In genomic region chr7:30914611-30915601, GRCh38 we compare ENCODE assay signal across 11 cellular contexts. TPM values are rescaled to one million over a fixed set of nuclear protein-coding genes. Genes with fewer than 3 reads are reported as not detected.
DNase-seq lines count a peak whose midpoint lies in the region; ATAC-seq and TF ChIP-seq lines count a peak whose summit lies in the region.
"Had no signal": no experiment of that assay in that cellular context is flagged by ENCODE, and none has a peak within 500 bp of the region (broad histone marks: within the 10 kb centered on the region; RNA-seq: fewer than 3 reads in every experiment).

No MANE protein-coding gene starts in this region.

- intact Hi-C loops in activated naive CD4-positive, alpha-beta T cell treated with anti-CD3 and anti-CD28 coated beads for 36 hours (cut with micrococcal nuclease): no loop called here
- intact Hi-C loops in upper lobe of right lung (cut with DNase I): no loop called here

- no peaks in the 10 kb centered on the region for H3K4me1 Mint-ChIP-seq in activated naive CD4-positive, alpha-beta T cell treated with anti-CD3 and anti-CD28 coated beads for 36 hours (ENCODE audit: low read depth)

- H3K27me3 Mint-ChIP-seq in activated naive CD4-positive, alpha-beta T cell treated with anti-CD3 and anti-CD28 coated beads for 36 hours (ENCODE audit: low read depth): no peaks in the 10 kb centered on the region

- H3K36me3 ChIP-seq in upper lobe of right lung: peaks cover 21% of the 10 kb centered on the region

- H3K27ac ChIP-seq in upper lobe of right lung: peak overlapping the region; percentile 81
- H3K27ac ChIP-seq: C4-2B had no signal

- no peaks in the 10 kb centered on the region for H3K36me3 Mint-ChIP-seq in activated naive CD4-positive, alpha-beta T cell treated with anti-CD3 and anti-CD28 coated beads for 36 hours (ENCODE audit: low read depth)

- no peaks in the 10 kb centered on the region for H3K9me3 Mint-ChIP-seq in activated naive CD4-positive, alpha-beta T cell treated with anti-CD3 and anti-CD28 coated beads for 36 hours
- H3K9me3 Mint-ChIP-seq: activated T-cell treated with anti-CD3 and anti-CD28 coated beads, Interleukin-2, amount 50 U/mL, for 4 hours had no signal

- no peak overlapping the region for H3K4me3 Mint-ChIP-seq in activated naive CD4-positive, alpha-beta T cell treated with anti-CD3 and anti-CD28 coated beads for 36 hours
- H3K4me3 Mint-ChIP-seq: activated T-cell treated with anti-CD3 and anti-CD28 coated beads, Interleukin-2, amount 50 U/mL, for 4 hours had no signal

- peak; percentile 26 for DNase-seq in activated naive CD4-positive, alpha-beta T cell treated with anti-CD3 and anti-CD28 coated beads for 36 hours
- no peak for DNase-seq in activated naive CD4-positive, alpha-beta T cell treated with Interleukin-2 at 50 U/mL for 16 hours
- peak; percentile 46 for DNase-seq in astrocyte of the spinal cord (ENCODE audit: low read depth, low spot score)
- DNase-seq in islet precursor cell: peak; percentile 85
- DNase-seq in upper lobe of right lung: no peak
- DNase-seq in NCI-H1092 (lab: John Stamatoyannopoulos, UW): no peak
- no peak for DNase-seq in effector CD4-positive, alpha-beta T cell
- no peak for DNase-seq in DMS79 (lab: John Stamatoyannopoulos, UW)
- DNase-seq: activated T-cell treated with anti-CD3 and anti-CD28 coated beads, Interleukin-2, amount 50 U/mL, for 4 hours; NCI-H2107 had no signal

- no peak overlapping the region for H3K27ac Mint-ChIP-seq in activated naive CD4-positive, alpha-beta T cell treated with anti-CD3 and anti-CD28 coated beads for 36 hours

- peak; percentile 1 for ATAC-seq in upper lobe of right lung
- ATAC-seq: activated T-cell treated with anti-CD3 and anti-CD28 coated beads, Interleukin-2, amount 50 U/mL, for 4 hours had no signal

- CTCF ChIA-PET in activated naive CD4-positive, alpha-beta T cell treated with anti-CD3 and anti-CD28 coated beads for 36 hours (lab: Charles Lee): no interaction called here

- TF ChIP-seq CTCF in astrocyte of the spinal cord (IDR thresholded peaks at IDR 0.05; ENCODE audit: low read depth, low read length): no peak
- no peak for TF ChIP-seq CTCF in upper lobe of right lung (IDR thresholded peaks at IDR 0.05)

- H3K4me3 ChIP-seq in astrocyte of the spinal cord (ENCODE audit: low read depth, low read length) (no peak overlapping the region), upper lobe of right lung (peak overlapping the region; percentile 66)

- no peaks in the 10 kb centered on the region for H3K9me3 ChIP-seq in upper lobe of right lung

- H3K4me1 ChIP-seq in upper lobe of right lung: peaks cover 48% of the 10 kb centered on the region

- H3K27me3 ChIP-seq in upper lobe of right lung: no peaks in the 10 kb centered on the region

- in situ Hi-C loops in astrocyte of the spinal cord (cut with HindIII; ENCODE audit: low sequenced_read_pairs): no loop called here

RNA-seq across cellular contexts. Expression of gene AQP1, which starts 3.3 kb away (rescaled TPM):
- total RNA-seq in activated naive CD4-positive, alpha-beta T cell treated with anti-CD3 and anti-CD28 coated beads for 36 hours: under 1 TPM; 0.25 to 0.48 TPM
- total RNA-seq in upper lobe of right lung: 1,132 TPM

RNA-seq across cellular contexts. Expression of gene GHRHR, which starts 48.8 kb away (rescaled TPM):
- not detected for total RNA-seq in activated naive CD4-positive, alpha-beta T cell treated with anti-CD3 and anti-CD28 coated beads for 36 hours
- total RNA-seq in upper lobe of right lung: not detected
- total RNA-seq: activated T-cell treated with anti-CD3 and anti-CD28 coated beads, Interleukin-2, amount 50 U/mL, for 4 hours had no signal

Comparison
In these comparisons a context has a peak if more than half of its experiments do, and no peak if none do; other contexts are left out.
1. DNase-seq: peak in activated naive CD4-positive, alpha-beta T cell treated with anti-CD3 and anti-CD28 coated beads for 36 hours (single experiment), astrocyte of the spinal cord (single experiment) and islet precursor cell (single experiment); none in activated naive CD4-positive, alpha-beta T cell treated with Interleukin-2 at 50 U/mL for 16 hours (single experiment), upper lobe of right lung (single experiment), NCI-H1092 (single experiment), effector CD4-positive, alpha-beta T cell (single experiment) and DMS79 (single experiment).
2. RNA of gene AQP1, which starts 3.3 kb away (total RNA-seq): 1,132 TPM in upper lobe of right lung (single experiment); 0.25 to 0.48 TPM in activated naive CD4-positive, alpha-beta T cell treated with anti-CD3 and anti-CD28 coated beads for 36 hours; every median in the first group is over 100 times any median in the second.